18 cellular contexts compared by ENCODE assay signal in the genomic region with DNA sequence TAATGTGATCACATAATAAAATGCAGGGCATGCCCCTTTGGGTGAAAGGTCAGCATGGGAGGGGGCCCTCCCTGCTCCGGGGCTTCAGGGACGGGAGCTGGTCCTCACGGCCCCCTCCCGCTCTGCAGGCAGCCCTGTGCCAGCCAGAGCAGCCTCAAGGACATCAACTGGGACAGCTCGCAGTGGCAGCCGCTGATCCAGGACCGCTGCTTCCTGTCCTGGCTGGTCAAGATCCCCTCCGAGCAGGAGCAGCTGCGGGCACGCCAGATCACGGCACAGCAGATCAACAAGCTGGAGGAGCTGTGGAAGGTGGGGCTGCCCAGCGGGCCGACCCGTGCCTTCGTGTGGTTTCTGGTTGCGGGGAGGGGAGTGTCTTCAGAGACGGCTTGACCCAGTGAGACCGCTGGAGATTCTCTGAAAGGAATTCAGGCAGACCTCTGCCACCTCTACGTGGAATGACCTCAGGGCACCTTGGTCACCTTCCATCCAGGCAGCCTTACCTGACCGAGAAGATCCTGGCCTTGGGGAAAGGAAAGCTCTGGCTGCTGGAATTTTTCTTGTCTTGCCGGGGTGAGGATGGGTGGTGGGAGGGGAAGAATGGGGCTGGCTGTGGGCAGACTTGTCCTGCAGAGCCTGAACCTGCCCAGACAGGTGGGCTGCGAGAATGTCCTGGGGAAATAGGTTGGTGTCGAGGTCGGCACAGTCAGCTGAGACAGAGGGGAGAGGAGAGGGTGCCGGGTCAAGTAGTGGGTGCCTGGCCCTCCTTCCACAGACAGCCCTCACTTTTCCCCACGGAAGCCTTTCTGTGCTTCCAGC. TPM values are rescaled to one million over a fixed set of nuclear protein-coding genes. Genes with fewer than 3 reads are reported as not detected.
DNase-seq lines count a peak whose midpoint lies in the region; ATAC-seq and TF ChIP-seq lines count a peak whose summit lies in the region.
"Had no signal": no experiment of that assay in that cellular context is flagged by ENCODE, and none has a peak within 500 bp of the region (broad histone marks: within the 10 kb centered on the region; RNA-seq: fewer than 3 reads in every experiment).

No MANE protein-coding gene starts in this region.

- H3K36me3 Mint-ChIP-seq in MCF 10A (ENCODE audit: insufficient read depth, unreplicated experiment), result peaks cover 90% of the 10 kb centered on the region

- H3K36me3 ChIP-seq in breast epithelium, result no peaks in the 10 kb centered on the region
- H3K36me3 ChIP-seq in prostate gland, result peaks cover 12 to 33% of the 10 kb centered on the region in 2 donors
- peaks cover 60% of the 10 kb centered on the region for H3K36me3 ChIP-seq in upper lobe of right lung

- peaks cover 20% of the 10 kb centered on the region for H3K4me1 Mint-ChIP-seq in MCF 10A (ENCODE audit: insufficient read depth, unreplicated experiment)

- TF ChIP-seq POLR2A in breast epithelium (IDR thresholded peaks at IDR 0.05), result no peak
- TF ChIP-seq POLR2A in prostate gland (IDR thresholded peaks at IDR 0.05), result no peak

- ATAC-seq in esophagus mucosa (peak; percentile 4), upper lobe of right lung (no peak)
- ATAC-seq: A549 had no signal

- H3K9me3 ChIP-seq in breast epithelium (no peaks in the 10 kb centered on the region), prostate gland (no peaks in the 10 kb centered on the region), upper lobe of right lung (no peaks in the 10 kb centered on the region)
- H3K9me3 ChIP-seq: A549, SJCRH30 had no signal

- H3K27ac Mint-ChIP-seq in MCF 10A (ENCODE audit: low read depth, unreplicated experiment), result no peak overlapping the region
- H3K27ac Mint-ChIP-seq: activated naive CD4-positive, alpha-beta T cell treated with anti-CD3 and anti-CD28 coated beads, Interleukin-2, amount 10 ng/mL, durations not matched to agents 7 days and 5 days; progenitor cell of endocrine pancreas had no signal

- no peak for DNase-seq in breast epithelium (ENCODE audit: low spot score in 2 of 2)
- no peak for DNase-seq in MCF 10A (ENCODE audit: unreplicated experiment)
- DNase-seq in prostate gland (ENCODE audit: low spot score), result no peak
- peak; percentile 58 for DNase-seq in upper lobe of right lung
- DNase-seq in AG20443 (ENCODE audit: low spot score), result no peak
- DNase-seq in CD1c-positive myeloid dendritic cell (ENCODE audit: extremely low spot score), result no peak
- no peak for DNase-seq in NCI-H2029 (lab: John Stamatoyannopoulos, UW)
- DNase-seq: activated naive CD4-positive, alpha-beta T cell treated with anti-CD3 and anti-CD28 coated beads, Interleukin-2, amount 10 ng/mL, durations not matched to agents 7 days and 5 days; CD8-positive, alpha-beta memory T cell; NCI-H2171 treated with DMSO at 0.1 percent for 48 hours; NK-92 treated with Interleukin-12 subunit alpha and Interleukin-12 subunit beta, amount 100 ng/mL, for 24 hours; SJCRH30; stimulated activated CD4-positive, alpha-beta T cell treated with anti-CD3 and anti-CD28 coated beads, Interleukin-2, amount 100 ng/mL, for 24 hours had no signal

- CTCF ChIA-PET in MCF 10A (lab: Yijun Ruan, JAX), result interaction anchor here (0.5 to 7.7 kb wide), 9 partner anchors 11 to 462 kb away, joined by 3 to 69 read pairs (median 4); a partner anchor contains a TSS

- WGBS in prostate gland, result 35% methylated on average over 26 of the region's 26 CpGs

- intact Hi-C loops in breast epithelium (cut with DNase I; ENCODE audit: low total_unique reads) (no loop called here), MCF 10A (cut with micrococcal nuclease) (no loop called here), prostate gland (cut with DNase I) (no loop called here), upper lobe of right lung (cut with DNase I) (loop anchor here (10.0 kb wide), 2 partner anchors 256 to 396 kb away; no protein-coding TSS in a partner anchor)

- no peak for TF ChIP-seq CTCF in breast epithelium (IDR thresholded peaks at IDR 0.05)
- no peak for TF ChIP-seq CTCF in MCF 10A (IDR thresholded peaks at IDR 0.05; ENCODE audit: unreplicated experiment)
- no peak for TF ChIP-seq CTCF in prostate gland (IDR thresholded peaks at IDR 0.05)
- TF ChIP-seq CTCF in upper lobe of right lung (IDR thresholded peaks at IDR 0.05), result no peak

- H3K4me1 ChIP-seq in breast epithelium (peaks cover 23% of the 10 kb centered on the region in 2 donors), prostate gland (replicated peaks) (peaks cover 33% of the 10 kb centered on the region), upper lobe of right lung (peaks cover 50% of the 10 kb centered on the region)
- H3K4me1 ChIP-seq: SJCRH30 had no signal

- H3K27ac ChIP-seq in breast epithelium (peak overlapping the region; percentile 76 to 86), prostate gland (peak overlapping the region; percentile 75 to 80), upper lobe of right lung (peak overlapping the region; percentile 80)
- H3K27ac ChIP-seq: A549, SJCRH30 had no signal

- no peaks in the 10 kb centered on the region for H3K27me3 Mint-ChIP-seq in MCF 10A (ENCODE audit: insufficient read depth, unreplicated experiment)
- H3K27me3 Mint-ChIP-seq: activated naive CD4-positive, alpha-beta T cell treated with anti-CD3 and anti-CD28 coated beads, Interleukin-2, amount 10 ng/mL, durations not matched to agents 7 days and 5 days; CD8-positive, alpha-beta memory T cell; progenitor cell of endocrine pancreas had no signal

- H3K4me3 Mint-ChIP-seq in MCF 10A (ENCODE audit: unreplicated experiment), result no peak overlapping the region
- H3K4me3 Mint-ChIP-seq: activated naive CD4-positive, alpha-beta T cell treated with anti-CD3 and anti-CD28 coated beads, Interleukin-2, amount 10 ng/mL, durations not matched to agents 7 days and 5 days; CD8-positive, alpha-beta memory T cell had no signal

- peak overlapping the region in 1 of 3 donors; percentile 13 for H3K4me3 ChIP-seq in breast epithelium
- no peak overlapping the region for H3K4me3 ChIP-seq in prostate gland
- H3K4me3 ChIP-seq in upper lobe of right lung, result no peak overlapping the region
- H3K4me3 ChIP-seq: A549, SJCRH30 had no signal

- no TSS peak for BruUV-seq in MCF 10A (replicated peaks; lab: Mats Ljungman, UMichigan)

- no peaks in the 10 kb centered on the region for H3K9me3 Mint-ChIP-seq in MCF 10A (ENCODE audit: unreplicated experiment)
- H3K9me3 Mint-ChIP-seq: activated naive CD4-positive, alpha-beta T cell treated with anti-CD3 and anti-CD28 coated beads, Interleukin-2, amount 10 ng/mL, durations not matched to agents 7 days and 5 days; CD8-positive, alpha-beta memory T cell had no signal

- H3K27me3 ChIP-seq in breast epithelium, result no peaks in the 10 kb centered on the region
- H3K27me3 ChIP-seq in prostate gland (replicated peaks; ENCODE audit: insufficient read depth), result no peaks in the 10 kb centered on the region
- H3K27me3 ChIP-seq in upper lobe of right lung, result no peaks in the 10 kb centered on the region
- H3K27me3 ChIP-seq: SJCRH30 had no signal

- POLR2A ChIA-PET in MCF 10A (lab: Yijun Ruan, JAX), result interaction anchor here (0.5 to 4.0 kb wide), 5 partner anchors 19 to 279 kb away, joined by 3 to 12 read pairs (median 3); a partner anchor contains a TSS

RNA-seq across cellular contexts. Expression of a gene that starts 19.0 kb away (rescaled TPM):
- total RNA-seq in breast epithelium, result 10 to 100 TPM; 59.8 to 83.6 (median 75.2) TPM
- 79.8 and 85.0 TPM in 2 replicates for total RNA-seq in MCF 10A (2022)
- total RNA-seq in esophagus mucosa, result 38.4 TPM
- 100 to 1,000 TPM; 105 to 171 TPM for total RNA-seq in prostate gland
- 80.8 TPM for total RNA-seq in upper lobe of right lung

RNA-seq across cellular contexts. Expression of a gene that starts 45.2 kb away (rescaled TPM):
- under 1 TPM in 2 of 3 donors, not detected in 1; 0.29 to 0.66 TPM for total RNA-seq in breast epithelium
- total RNA-seq in MCF 10A (2022), result not detected in 2 replicates
- total RNA-seq in esophagus mucosa, result not detected
- total RNA-seq in prostate gland, result 10 to 100 TPM in 1 of 2 donors, not detected in 1; 38.7 TPM
- total RNA-seq in upper lobe of right lung, result not detected
- total RNA-seq: CD8-positive, alpha-beta memory T cell; GM12878; mononuclear cell had no signal

RNA-seq across cellular contexts. Expression of a gene that starts 59.7 kb away (rescaled TPM):
- total RNA-seq in breast epithelium, result 1 to 10 TPM; 1.0 to 4.9 (median 2.2) TPM
- total RNA-seq in MCF 10A (2022), result not detected in 2 replicates
- 0.16 TPM for total RNA-seq in esophagus mucosa
- total RNA-seq in prostate gland, result 1 to 10 TPM in 1 of 2 donors, under 1 TPM in 1; 0.09 to 2.0 TPM
- total RNA-seq in upper lobe of right lung, result 9.7 TPM
- total RNA-seq: CD8-positive, alpha-beta memory T cell; GM12878; mononuclear cell; SJCRH30 had no signal
